Comparison of ENCODE assay signal across 20 cellular contexts in the genomic region with DNA sequence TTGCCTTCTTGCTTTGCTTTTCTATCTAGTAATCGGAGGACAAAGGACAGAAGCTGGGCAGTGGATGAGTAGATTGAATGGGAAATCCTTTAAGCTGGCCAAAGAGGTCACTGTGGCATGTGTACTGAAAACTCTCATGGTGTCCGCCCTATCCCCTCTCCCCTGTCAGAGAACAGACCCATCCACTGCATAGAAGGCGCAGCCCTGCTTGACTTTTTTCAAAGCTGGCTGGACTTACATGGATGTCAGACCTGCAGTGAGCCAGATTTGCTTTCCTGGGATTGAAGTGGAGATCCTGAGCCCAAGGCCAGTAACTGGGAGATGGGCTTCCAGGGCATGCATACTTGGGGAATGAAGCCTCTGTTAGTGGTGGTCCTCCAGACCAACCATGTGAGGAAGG.
DNase-seq lines count a peak whose midpoint lies in the region; ATAC-seq, FAIRE-seq and TF ChIP-seq lines count a peak whose summit lies in the region.
"Had no signal": no experiment of that assay in that cellular context is flagged by ENCODE, and none has a peak within 500 bp of the region (broad histone marks: within the 10 kb centered on the region; RNA-seq: fewer than 3 reads in every experiment).

No MANE protein-coding gene starts in this region.

- H3K4me1 ChIP-seq in testis = no peaks in the 10 kb centered on the region
- H3K4me1 ChIP-seq: Caco-2 had no signal

- no peak overlapping the region for H3K27ac ChIP-seq in testis
- H3K27ac ChIP-seq: GM23248, HL-60 had no signal

- H3K9me3 Mint-ChIP-seq in brain = no peaks in the 10 kb centered on the region
- H3K9me3 Mint-ChIP-seq: CD4-positive, alpha-beta T cell; HFFc6 had no signal

- H3K9me3 ChIP-seq in testis = no peaks in the 10 kb centered on the region
- H3K9me3 ChIP-seq: BE2C, Caco-2 had no signal

- intact Hi-C loops in Right ventricle myocardium inferior (cut with DNase I) (no loop called here), testis (cut with DNase I; ENCODE audit: low total_unique reads) (no loop called here)

- H3K27ac Mint-ChIP-seq in brain = peak overlapping the region in 3 of 5 experiments; percentile 41 to 81 (median 46)
- H3K27ac Mint-ChIP-seq: CD4-positive, alpha-beta T cell; HFFc6 had no signal

- H3K27me3 Mint-ChIP-seq in brain = peaks cover 3% of the 10 kb centered on the region

- no peak overlapping the region for H3K4me3 ChIP-seq in testis
- H3K4me3 ChIP-seq: GM23248 had no signal

- no peaks in the 10 kb centered on the region for H3K36me3 ChIP-seq in testis (ENCODE audit: low read depth, missing control alignments)
- H3K36me3 ChIP-seq: BE2C had no signal

- H3K4me3 Mint-ChIP-seq in brain = no peak overlapping the region
- H3K4me3 Mint-ChIP-seq: CD4-positive, alpha-beta T cell; HFFc6 had no signal

- H3K4me1 Mint-ChIP-seq in brain = peaks cover 33% of the 10 kb centered on the region

- DNase-seq in H54 (ENCODE audit: insufficient read length, low spot score) (no peak), iPS-NIHi11 (ENCODE audit: low spot score) (peak; percentile 24), Right ventricle myocardium inferior (ENCODE audit: missing footprints) (no peak), testis (no peak)
- DNase-seq: ACHN; BE2C; C1 segment of cervical spinal cord; Caco-2; CD4-positive, alpha-beta T cell; GM23248; H7; HFFc6 had no signal

- H3K27me3 ChIP-seq in testis = no peaks in the 10 kb centered on the region
- H3K27me3 ChIP-seq: BE2C had no signal

- H3K36me3 Mint-ChIP-seq in brain = no peaks in the 10 kb centered on the region

- ATAC-seq in GM18861 (IDR thresholded peaks at IDR 0.05; ENCODE audit: unreplicated experiment) (no peak), Right ventricle myocardium inferior (no peak)
- ATAC-seq: HCT116 had no signal

- TF ChIP-seq CTCF in brain (conservative IDR thresholded peaks at IDR 0.05) = no peak
- no peak for TF ChIP-seq CTCF in testis (IDR thresholded peaks at IDR 0.05)

- WGBS in testis, 2 donors = 88 to 92% methylated on average over 3 of the region's 3 CpGs

- TF ChIP-seq POLR2A in H54 (IDR thresholded peaks at IDR 0.05; ENCODE audit: low read depth, low read length) (no peak), testis (IDR thresholded peaks at IDR 0.05) (no peak)

- peak; percentile 20 for FAIRE-seq in H54 (lab: Jason Lieb, UNC)
- FAIRE-seq: A204.1, D721Med, G401.6, GM12891 had no signal
